Comparison of ENCODE assay signal across 8 cellular contexts in the genomic region with DNA sequence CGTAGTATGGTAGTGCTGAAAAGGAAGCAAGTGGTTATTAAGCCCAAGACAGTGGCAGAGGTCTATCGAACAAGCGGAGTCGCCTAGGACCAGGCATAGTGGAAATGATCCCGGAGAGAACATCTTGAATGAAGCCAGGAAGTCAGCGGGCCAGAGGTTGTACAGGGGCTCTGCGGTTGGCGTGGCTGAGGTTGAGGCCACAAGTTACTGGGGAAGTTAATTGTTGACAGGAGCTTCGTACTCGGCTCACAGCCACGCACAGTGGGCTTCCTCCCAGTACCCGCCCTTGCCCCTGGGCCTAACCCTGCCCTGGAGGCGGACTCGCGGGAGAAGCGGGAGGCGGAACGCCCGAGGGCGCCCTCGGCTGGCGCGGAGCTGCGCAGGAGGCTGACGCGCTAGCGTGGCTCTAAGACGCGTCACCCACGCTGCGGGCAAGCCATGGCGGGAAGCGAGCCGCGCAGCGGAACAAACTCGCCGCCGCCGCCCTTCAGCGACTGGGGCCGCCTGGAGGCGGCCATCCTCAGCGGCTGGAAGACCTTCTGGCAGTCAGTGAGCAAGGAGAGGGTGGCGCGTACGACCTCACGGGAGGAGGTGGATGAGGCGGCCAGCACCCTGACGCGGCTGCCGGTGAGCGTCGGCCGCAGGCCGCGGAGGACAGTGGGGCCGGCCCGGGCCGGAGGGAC. TPM values are rescaled to one million over a fixed set of nuclear protein-coding genes. Genes with fewer than 3 reads are reported as not detected.
DNase-seq lines count a peak whose midpoint lies in the region; ATAC-seq, FAIRE-seq and TF ChIP-seq lines count a peak whose summit lies in the region.

A gene with protein sequence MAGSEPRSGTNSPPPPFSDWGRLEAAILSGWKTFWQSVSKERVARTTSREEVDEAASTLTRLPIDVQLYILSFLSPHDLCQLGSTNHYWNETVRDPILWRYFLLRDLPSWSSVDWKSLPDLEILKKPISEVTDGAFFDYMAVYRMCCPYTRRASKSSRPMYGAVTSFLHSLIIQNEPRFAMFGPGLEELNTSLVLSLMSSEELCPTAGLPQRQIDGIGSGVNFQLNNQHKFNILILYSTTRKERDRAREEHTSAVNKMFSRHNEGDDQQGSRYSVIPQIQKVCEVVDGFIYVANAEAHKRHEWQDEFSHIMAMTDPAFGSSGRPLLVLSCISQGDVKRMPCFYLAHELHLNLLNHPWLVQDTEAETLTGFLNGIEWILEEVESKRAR (plus strand): TSS at position 410 of the 683 bp plus-strand sequence. CDS start 29 bp downstream, at position 439.

- intact Hi-C loops in pancreas (cut with DNase I), result no loop called here
- intact Hi-C loops in thyroid gland (cut with DNase I), result no loop called here

- FAIRE-seq in pancreas (lab: Jason Lieb, UNC), result no peak

- H3K36me3 Mint-ChIP-seq in HFFc6 (ENCODE audit: low read depth), result no peaks in the 10 kb centered on the region
- H3K36me3 Mint-ChIP-seq in activated naive CD4-positive, alpha-beta T cell treated with anti-CD3 and anti-CD28 coated beads, Interleukin-2, amount 50 U/mL, for 24 hours, result peaks cover 6% of the 10 kb centered on the region

- peak; percentile 99 for ATAC-seq in SK-N-SH treated with all-trans-retinoic acid at 6 μM for 48 hours
- ATAC-seq in pancreas, result peak; percentile 99 to 100 (median 99)

- peak within 1 kb of the TSS; percentile 94 for H3K27ac Mint-ChIP-seq in HFFc6
- peak within 1 kb of the TSS; percentile 99 for H3K27ac Mint-ChIP-seq in activated naive CD4-positive, alpha-beta T cell treated with anti-CD3 and anti-CD28 coated beads, Interleukin-2, amount 50 U/mL, for 24 hours

- H3K36me3 ChIP-seq in pancreas (no peaks in the 10 kb centered on the region), thyroid gland (peaks cover 0 to 5% of the 10 kb centered on the region in 2 donors)

- no peaks in the 10 kb centered on the region for H3K27me3 Mint-ChIP-seq in HFFc6 (ENCODE audit: insufficient read depth)
- no peaks in the 10 kb centered on the region for H3K27me3 Mint-ChIP-seq in activated naive CD4-positive, alpha-beta T cell treated with anti-CD3 and anti-CD28 coated beads, Interleukin-2, amount 50 U/mL, for 24 hours

- 0% methylated on average over 53 to 60 of the region's 60 CpGs for WGBS in pancreas, 2 donors
- whole genome bisulfite sequencing in thyroid gland, 2 donors, result 11% methylated on average over 11 to 12 of the region's 60 CpGs

- TF ChIP-seq CTCF in HFFc6 (IDR thresholded peaks at IDR 0.05) (peak; percentile 74), pancreas (IDR thresholded peaks at IDR 0.05) (peak in 3 of 4 donors; percentile 9 to 18 (median 13)), thyroid gland (IDR thresholded peaks at IDR 0.05) (peak in 5 of 6 experiments; percentile 19 to 64 (median 27))

- H3K4me1 ChIP-seq in pancreas (peaks cover 0 to 11% (median 10%) of the 10 kb centered on the region in 3 donors), thyroid gland (peaks cover 0 to 7% of the 10 kb centered on the region in 2 donors)

- H3K4me3 ChIP-seq in pancreas, result peak within 1 kb of the TSS; percentile 57 to 87 (median 72)
- H3K4me3 ChIP-seq in thyroid gland (replicated peaks in 1 of 3), result peak within 1 kb of the TSS; percentile 39 to 87 (median 56)

- peak within 1 kb of the TSS; percentile 94 for H3K27ac ChIP-seq in pancreas
- peak within 1 kb of the TSS; percentile 94 to 98 (median 98) for H3K27ac ChIP-seq in thyroid gland

- no peaks in the 10 kb centered on the region for H3K9me3 Mint-ChIP-seq in HFFc6
- H3K9me3 Mint-ChIP-seq in activated naive CD4-positive, alpha-beta T cell treated with anti-CD3 and anti-CD28 coated beads, Interleukin-2, amount 50 U/mL, for 24 hours, result no peaks in the 10 kb centered on the region

- DNase-seq in HFFc6, result peak; percentile 73
- DNase-seq in NAMALWA (ENCODE audit: low spot score), result peak; percentile 79
- peak; percentile 94 for DNase-seq in glomerular visceral epithelial cell (ENCODE audit: extremely low spot score)
- peak; percentile 84 to 95 (median 90) for DNase-seq in pancreas
- DNase-seq in thyroid gland, result peak; percentile 81 to 84

- H3K4me3 Mint-ChIP-seq in HFFc6, result peak within 1 kb of the TSS; percentile 85
- H3K4me3 Mint-ChIP-seq in activated naive CD4-positive, alpha-beta T cell treated with anti-CD3 and anti-CD28 coated beads, Interleukin-2, amount 50 U/mL, for 24 hours, result peak within 1 kb of the TSS; percentile 85

- TF ChIP-seq POLR2A in GM10847 (IDR thresholded peaks at IDR 0.05; ENCODE audit: extremely low read depth, insufficient read length), result peak; percentile 81
- peak in 1 of 2 donors; percentile 76 for TF ChIP-seq POLR2A in thyroid gland (IDR thresholded peaks at IDR 0.05)

- no peaks in the 10 kb centered on the region for H3K27me3 ChIP-seq in pancreas
- no peaks in the 10 kb centered on the region for H3K27me3 ChIP-seq in thyroid gland

- peaks cover 40% of the 10 kb centered on the region for H3K4me1 Mint-ChIP-seq in HFFc6 (ENCODE audit: low read depth)
- H3K4me1 Mint-ChIP-seq in activated naive CD4-positive, alpha-beta T cell treated with anti-CD3 and anti-CD28 coated beads, Interleukin-2, amount 50 U/mL, for 24 hours, result peaks cover 38% of the 10 kb centered on the region

- H3K9me3 ChIP-seq in pancreas, result no peaks in the 10 kb centered on the region
- no peaks in the 10 kb centered on the region for H3K9me3 ChIP-seq in thyroid gland

TF ChIP-seq in SK-N-SH treated with all-trans-retinoic acid at 6 μM for 48 hours, 23 proteins besides CTCF, POLR2A, EP300 and RAD21:
- TF ChIP-seq ZFP3 (CRISPR knock-in tag; IDR thresholded peaks at IDR 0.05), result 0 out of 2 replicates have a peak, but pooled peaks have one; percentile 24
- no peak for TF ChIP-seq GLIS3 (CRISPR knock-in tag; IDR thresholded peaks at IDR 0.05)

RNA-seq across cellular contexts. Expression of the gene that starts here (rescaled TPM):
- total RNA-seq in HFFc6 (2021; fragmentation: NEBNext Ultra II Directional; extraction: Animal tissue kit (Norgen Biotek cat#: 25700)), result 1 to 10 TPM; 4.8 to 7.9 (median 6.0) TPM
- total RNA-seq in pancreas, result 10 to 100 TPM in 2 of 6 donors, 1 to 10 TPM in 4; 6.8 to 12.6 (median 8.6) TPM
- 10 to 100 TPM; 11.4 to 11.8 TPM for polyA plus RNA-seq in pancreas
- 10 to 100 TPM; 22.0 to 26.5 (median 23.4) TPM for total RNA-seq in thyroid gland

Comparison
In these comparisons a context has a peak if more than half of its experiments do, and no peak if none do; other contexts are left out.
1. Peak in every context shown above with its lines: DNase-seq, ATAC-seq, H3K4me3 ChIP-seq and H3K27ac ChIP-seq.
2. CTCF ChIP-seq: peak in every context shown above with its lines; median percentile 74 in HFFc6; 27 in thyroid gland; 13 in pancreas.